In the genomic region with DNA sequence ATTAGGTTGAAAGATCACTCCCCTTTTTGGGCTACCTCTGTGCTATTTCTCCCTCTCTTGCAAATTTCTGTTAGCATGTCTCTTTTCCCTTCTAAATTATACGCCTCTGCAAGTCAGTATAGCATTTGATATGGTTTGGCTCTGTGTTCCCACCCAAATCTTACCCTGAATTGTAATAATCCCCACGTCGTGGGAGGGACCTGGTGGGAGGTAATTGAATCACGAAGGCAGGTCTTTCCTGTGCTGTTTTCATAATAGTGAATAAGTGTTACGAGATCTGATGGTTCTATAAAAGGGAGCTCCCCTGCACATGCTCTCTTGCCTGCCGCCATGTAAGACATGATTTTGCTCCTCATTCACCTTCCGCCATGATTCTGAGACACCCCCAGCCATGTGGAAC, we compare ENCODE assay signal across 17 cellular contexts. TPM values are rescaled to one million over a fixed set of nuclear protein-coding genes. Genes with fewer than 3 reads are reported as not detected.
DNase-seq lines count a peak whose midpoint lies in the region; ATAC-seq lines count a peak whose summit lies in the region.
"Had no signal": no experiment of that assay in that cellular context is flagged by ENCODE, and none has a peak within 500 bp of the region (broad histone marks: within the 10 kb centered on the region; RNA-seq: fewer than 3 reads in every experiment).

No MANE protein-coding gene starts in this region.

- no peaks in the 10 kb centered on the region for H3K4me1 Mint-ChIP-seq in activated naive CD8-positive, alpha-beta T cell treated with anti-CD3 and anti-CD28 coated beads for 36 hours
- no peaks in the 10 kb centered on the region for H3K4me1 Mint-ChIP-seq in activated naive CD8-positive, alpha-beta T cell treated with anti-CD3 and anti-CD28 coated beads, Interleukin-2, amount 50 U/mL, for 24 hours
- no peaks in the 10 kb centered on the region for H3K4me1 Mint-ChIP-seq in activated T-helper 17 cell treated with anti-CD3 and anti-CD28 coated beads, Interleukin-2, amount 50 U/mL, for 72 hours
- peaks cover 28% of the 10 kb centered on the region for H3K4me1 Mint-ChIP-seq in T-helper 2 cell treated with Interferon-gamma antibody and Interleukin-4, amounts not matched to agents 5 μg/mL and 100 μg/mL, for 36 hours (ENCODE audit: low read depth)

- H3K27ac Mint-ChIP-seq in activated naive CD8-positive, alpha-beta T cell treated with anti-CD3 and anti-CD28 coated beads for 36 hours = peak overlapping the region; percentile 22
- H3K27ac Mint-ChIP-seq in activated naive CD8-positive, alpha-beta T cell treated with anti-CD3 and anti-CD28 coated beads, Interleukin-2, amount 50 U/mL, for 24 hours = no peak overlapping the region
- peak overlapping the region; percentile 23 for H3K27ac Mint-ChIP-seq in activated T-helper 17 cell treated with anti-CD3 and anti-CD28 coated beads, Interleukin-2, amount 50 U/mL, for 72 hours
- H3K27ac Mint-ChIP-seq in T-helper 2 cell treated with Interferon-gamma antibody and Interleukin-4, amounts not matched to agents 5 μg/mL and 100 μg/mL, for 36 hours = no peak overlapping the region
- H3K27ac Mint-ChIP-seq: CD4-positive, alpha-beta T cell; CD8-positive, alpha-beta T cell had no signal

- no peak for ATAC-seq in activated naive CD8-positive, alpha-beta T cell treated with anti-CD3 and anti-CD28 coated beads, Interleukin-2, amount 50 U/mL, for 24 hours
- ATAC-seq in activated T-helper 17 cell treated with anti-CD3 and anti-CD28 coated beads, Interleukin-2, amount 50 U/mL, for 72 hours (replicated peaks) = no peak
- no peak for ATAC-seq in HG03108 (IDR thresholded peaks at IDR 0.05; ENCODE audit: unreplicated experiment)
- ATAC-seq: CD8-positive, alpha-beta T cell had no signal

- intact Hi-C loops in head of caudate nucleus (cut with DNase I) = loop anchor here (10.0 kb wide), 2 partner anchors 151 to 421 kb away; no protein-coding TSS in a partner anchor

- H3K36me3 Mint-ChIP-seq in activated naive CD8-positive, alpha-beta T cell treated with anti-CD3 and anti-CD28 coated beads for 36 hours = peaks cover 45% of the 10 kb centered on the region
- peaks cover 69% of the 10 kb centered on the region for H3K36me3 Mint-ChIP-seq in activated naive CD8-positive, alpha-beta T cell treated with anti-CD3 and anti-CD28 coated beads, Interleukin-2, amount 50 U/mL, for 24 hours (ENCODE audit: low read depth)
- peaks cover 95% of the 10 kb centered on the region for H3K36me3 Mint-ChIP-seq in activated T-helper 17 cell treated with anti-CD3 and anti-CD28 coated beads, Interleukin-2, amount 50 U/mL, for 72 hours (ENCODE audit: low read depth)
- peaks cover 66% of the 10 kb centered on the region for H3K36me3 Mint-ChIP-seq in T-helper 2 cell treated with Interferon-gamma antibody and Interleukin-4, amounts not matched to agents 5 μg/mL and 100 μg/mL, for 36 hours (ENCODE audit: low read depth)

- no peak overlapping the region for H3K4me3 Mint-ChIP-seq in activated naive CD8-positive, alpha-beta T cell treated with anti-CD3 and anti-CD28 coated beads for 36 hours
- H3K4me3 Mint-ChIP-seq in activated naive CD8-positive, alpha-beta T cell treated with anti-CD3 and anti-CD28 coated beads, Interleukin-2, amount 50 U/mL, for 24 hours = no peak overlapping the region
- H3K4me3 Mint-ChIP-seq in activated T-helper 17 cell treated with anti-CD3 and anti-CD28 coated beads, Interleukin-2, amount 50 U/mL, for 72 hours = no peak overlapping the region
- H3K4me3 Mint-ChIP-seq in T-helper 2 cell treated with Interferon-gamma antibody and Interleukin-4, amounts not matched to agents 5 μg/mL and 100 μg/mL, for 36 hours = no peak overlapping the region
- H3K4me3 Mint-ChIP-seq: CD4-positive, alpha-beta T cell; CD8-positive, alpha-beta T cell had no signal

- peaks cover 6% of the 10 kb centered on the region for H3K9me3 Mint-ChIP-seq in activated naive CD8-positive, alpha-beta T cell treated with anti-CD3 and anti-CD28 coated beads for 36 hours
- H3K9me3 Mint-ChIP-seq in activated naive CD8-positive, alpha-beta T cell treated with anti-CD3 and anti-CD28 coated beads, Interleukin-2, amount 50 U/mL, for 24 hours = no peaks in the 10 kb centered on the region
- no peaks in the 10 kb centered on the region for H3K9me3 Mint-ChIP-seq in activated T-helper 17 cell treated with anti-CD3 and anti-CD28 coated beads, Interleukin-2, amount 50 U/mL, for 72 hours
- peaks cover 4% of the 10 kb centered on the region for H3K9me3 Mint-ChIP-seq in T-helper 2 cell treated with Interferon-gamma antibody and Interleukin-4, amounts not matched to agents 5 μg/mL and 100 μg/mL, for 36 hours
- H3K9me3 Mint-ChIP-seq: CD4-positive, alpha-beta T cell had no signal

- no peak for DNase-seq in activated naive CD8-positive, alpha-beta T cell treated with anti-CD3 and anti-CD28 coated beads for 36 hours
- no peak for DNase-seq in activated naive CD8-positive, alpha-beta T cell treated with anti-CD3 and anti-CD28 coated beads, Interleukin-2, amount 50 U/mL, for 24 hours
- peak in 38 of 42 donors; percentile 7 to 77 (median 46) for DNase-seq in head of caudate nucleus
- DNase-seq in T-helper 2 cell treated with Interferon-gamma antibody and Interleukin-4, amounts not matched to agents 5 μg/mL and 100 μg/mL, for 36 hours (ENCODE audit: low spot score) = no peak
- DNase-seq in kidney glomerular epithelial cell (lab: John Stamatoyannopoulos, UW) = no peak
- DNase-seq: 8988T; ACHN; BE2C; C1 segment of cervical spinal cord; Caco-2; Calu3; CD4-positive, alpha-beta T cell; CD8-positive, alpha-beta T cell; DMS79 treated with DMSO at 0.1 percent for 48 hours; GF-D8 had no signal

- no peaks in the 10 kb centered on the region for H3K27me3 Mint-ChIP-seq in activated naive CD8-positive, alpha-beta T cell treated with anti-CD3 and anti-CD28 coated beads for 36 hours
- H3K27me3 Mint-ChIP-seq in activated naive CD8-positive, alpha-beta T cell treated with anti-CD3 and anti-CD28 coated beads, Interleukin-2, amount 50 U/mL, for 24 hours = no peaks in the 10 kb centered on the region
- H3K27me3 Mint-ChIP-seq in activated T-helper 17 cell treated with anti-CD3 and anti-CD28 coated beads, Interleukin-2, amount 50 U/mL, for 72 hours = no peaks in the 10 kb centered on the region
- H3K27me3 Mint-ChIP-seq in T-helper 2 cell treated with Interferon-gamma antibody and Interleukin-4, amounts not matched to agents 5 μg/mL and 100 μg/mL, for 36 hours (ENCODE audit: low read depth) = no peaks in the 10 kb centered on the region
- H3K27me3 Mint-ChIP-seq: CD4-positive, alpha-beta T cell had no signal

RNA-seq across cellular contexts. Expression of a gene that starts 41.0 kb away (rescaled TPM):
- 10 to 100 TPM; 26.9 to 27.4 TPM for total RNA-seq in activated naive CD8-positive, alpha-beta T cell treated with anti-CD3 and anti-CD28 coated beads for 36 hours
- total RNA-seq in activated T-helper 17 cell treated with anti-CD3 and anti-CD28 coated beads, Interleukin-2, amount 50 U/mL, for 72 hours = 10 to 100 TPM; 19.7 to 22.8 TPM

Comparison
In these comparisons a context has a peak if more than half of its experiments do, and no peak if none do; other contexts are left out.
1. H3K27ac Mint-ChIP-seq: peak in activated naive CD8-positive, alpha-beta T cell treated with anti-CD3 and anti-CD28 coated beads for 36 hours (single experiment) and activated T-helper 17 cell treated with anti-CD3 and anti-CD28 coated beads, Interleukin-2, amount 50 U/mL, for 72 hours (single experiment); none in activated naive CD8-positive, alpha-beta T cell treated with anti-CD3 and anti-CD28 coated beads, Interleukin-2, amount 50 U/mL, for 24 hours (single experiment) and T-helper 2 cell treated with Interferon-gamma antibody and Interleukin-4, amounts not matched to agents 5 μg/mL and 100 μg/mL, for 36 hours (single experiment).
2. DNase-seq: peak in head of caudate nucleus (38 of 42); none in activated naive CD8-positive, alpha-beta T cell treated with anti-CD3 and anti-CD28 coated beads for 36 hours (single experiment), activated naive CD8-positive, alpha-beta T cell treated with anti-CD3 and anti-CD28 coated beads, Interleukin-2, amount 50 U/mL, for 24 hours (single experiment), T-helper 2 cell treated with Interferon-gamma antibody and Interleukin-4, amounts not matched to agents 5 μg/mL and 100 μg/mL, for 36 hours (single experiment) and kidney glomerular epithelial cell (single experiment).